In the genomic region with DNA sequence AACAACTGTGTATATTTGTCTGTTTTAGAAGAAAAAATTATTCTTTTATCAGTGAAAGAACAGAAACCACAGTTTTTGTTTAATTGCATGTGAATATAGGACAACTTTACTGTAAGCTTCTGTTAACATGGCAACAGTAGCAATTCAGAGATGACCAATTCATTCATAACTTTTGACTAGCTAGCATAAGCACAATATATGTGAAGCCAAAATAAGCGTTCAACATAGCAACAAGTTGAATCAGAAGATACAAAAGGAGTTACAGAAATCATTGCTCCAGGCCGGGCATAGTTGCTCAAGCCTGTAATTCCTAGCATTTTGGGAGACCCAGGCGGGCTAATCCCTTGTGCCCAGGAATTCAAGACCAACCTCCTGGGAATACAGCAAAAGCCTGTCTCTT, we compare ENCODE assay signal across 34 cellular contexts.
A peak's percentile ranks its signal among the peaks of the same experiment; 100 is the strongest.
DNase-seq lines count a peak whose midpoint lies in the region; ATAC-seq and TF ChIP-seq lines count a peak whose summit lies in the region.
"Had no signal": no experiment of that assay in that cellular context is flagged by ENCODE, and none has a peak within 500 bp of the region (broad histone marks: within the 10 kb centered on the region; RNA-seq: fewer than 3 reads in every experiment).

No MANE protein-coding gene starts in this region.

- H3K4me1 ChIP-seq in GM23338 (ENCODE audit: insufficient read depth): no peaks in the 10 kb centered on the region
- H3K4me1 ChIP-seq: adrenal gland, HAP-1, Peyer's patch, psoas muscle had no signal

- no peaks in the 10 kb centered on the region for H4K20me1 ChIP-seq in GM23338 (replicated peaks; ENCODE audit: insufficient read depth)

- H3K36me3 Mint-ChIP-seq in GM23338 (ENCODE audit: low read depth): no peaks in the 10 kb centered on the region
- H3K36me3 Mint-ChIP-seq in progenitor cell of endocrine pancreas (ENCODE audit: insufficient read depth): no peaks in the 10 kb centered on the region
- H3K36me3 Mint-ChIP-seq: CD4-positive, CD25-positive, alpha-beta regulatory T cell; naive thymus-derived CD8-positive, alpha-beta T cell; stimulated activated effector memory CD8-positive, alpha-beta T cell treated with anti-CD3 and anti-CD28 coated beads, Interleukin-12 subunit alpha, Interleukin-12 subunit beta, amount 100 ng/mL, for 72 hours; type B pancreatic cell had no signal

- H3K27me3 ChIP-seq in GM23338 (ENCODE audit: insufficient read depth): no peaks in the 10 kb centered on the region
- H3K27me3 ChIP-seq: adrenal gland, Peyer's patch had no signal

- no peak overlapping the region for H3K27ac ChIP-seq in GM23338 (ENCODE audit: low read depth)
- H3K27ac ChIP-seq: adrenal gland, coronary artery, Peyer's patch, psoas muscle had no signal

- H3K79me2 ChIP-seq in GM23338 (replicated peaks; ENCODE audit: insufficient read depth): no peaks in the 10 kb centered on the region

- no peaks in the 10 kb centered on the region for H3K9me2 ChIP-seq in GM23338 (ENCODE audit: insufficient read depth)

- no peak overlapping the region for H3K4me3 Mint-ChIP-seq in GM23338
- H3K4me3 Mint-ChIP-seq in progenitor cell of endocrine pancreas (ENCODE audit: low read depth): no peak overlapping the region
- H3K4me3 Mint-ChIP-seq: activated CD8-positive, alpha-beta T cell treated with anti-CD3 and anti-CD28 coated beads, Interleukin-2, amount 10 ng/mL, durations not matched to agents 7 days and 5 days; activated naive CD4-positive, alpha-beta T cell treated with anti-CD3 and anti-CD28 coated beads for 36 hours; CD4-positive, CD25-positive, alpha-beta regulatory T cell; effector memory CD8-positive, alpha-beta T cell; naive thymus-derived CD8-positive, alpha-beta T cell; stimulated activated effector memory CD8-positive, alpha-beta T cell treated with anti-CD3 and anti-CD28 coated beads, Interleukin-12 subunit alpha, Interleukin-12 subunit beta, amount 100 ng/mL, for 72 hours; type B pancreatic cell had no signal

- H3K27ac Mint-ChIP-seq in GM23338 (no peak overlapping the region), progenitor cell of endocrine pancreas (no peak overlapping the region)
- H3K27ac Mint-ChIP-seq: activated CD8-positive, alpha-beta T cell treated with anti-CD3 and anti-CD28 coated beads, Interleukin-2, amount 10 ng/mL, durations not matched to agents 7 days and 5 days; activated naive CD4-positive, alpha-beta T cell treated with anti-CD3 and anti-CD28 coated beads for 36 hours; CD4-positive, CD25-positive, alpha-beta regulatory T cell; effector memory CD8-positive, alpha-beta T cell; naive thymus-derived CD8-positive, alpha-beta T cell; stimulated activated effector memory CD8-positive, alpha-beta T cell treated with anti-CD3 and anti-CD28 coated beads, Interleukin-12 subunit alpha, Interleukin-12 subunit beta, amount 100 ng/mL, for 72 hours; type B pancreatic cell had no signal

- no peaks in the 10 kb centered on the region for H3F3A ChIP-seq in GM23338 (replicated peaks; ENCODE audit: low read depth)

- DNase-seq in GM23338 (ENCODE audit: low spot score) (no peak), astrocyte of the spinal cord (ENCODE audit: low read depth, low spot score) (peak; percentile 55), fibroblast of peridontal ligament (ENCODE audit: extremely low read depth) (peak; percentile 88), NCI-H1048 (lab: John Stamatoyannopoulos, UW) (no peak), progenitor cell of endocrine pancreas (ENCODE audit: low spot score, unreplicated experiment) (no peak), epidermal melanocyte (ENCODE audit: insufficient read length, low spot score) (no peak)
- DNase-seq in central memory CD4-positive, alpha-beta T cell: no peak
- DNase-seq: activated CD4-positive, alpha-beta T cell treated with anti-CD3 and anti-CD28 coated beads for 1 hour; activated CD8-positive, alpha-beta T cell treated with anti-CD3 and anti-CD28 coated beads, Interleukin-2, amount 10 ng/mL, durations not matched to agents 7 days and 5 days; activated naive CD4-positive, alpha-beta T cell treated with anti-CD3 and anti-CD28 coated beads for 36 hours; adrenal gland; CD4-positive, CD25-positive, alpha-beta regulatory T cell; effector memory CD8-positive, alpha-beta T cell; hippocampal formation; Karpas-422; left cardiac atrium; MV-4-11; naive thymus-derived CD8-positive, alpha-beta T cell; NCI-H1436 treated with DMSO at 0.1 percent for 48 hours; NCI-H2107; NCI-H748 treated with DMSO at 0.1 percent for 48 hours; nucleus accumbens; Peyer's patch; psoas muscle; SHP77; substantia nigra; T-helper 2 cell had no signal

- TF ChIP-seq CTCF in GM23338 (conservative IDR thresholded peaks at IDR 0.05; ENCODE audit: low read depth in 2 of 2) (no peak), astrocyte of the spinal cord (IDR thresholded peaks at IDR 0.05; ENCODE audit: low read depth, low read length) (no peak), progenitor cell of endocrine pancreas (IDR thresholded peaks at IDR 0.05; ENCODE audit: unreplicated experiment) (no peak)

- in situ Hi-C loops in astrocyte of the spinal cord (cut with HindIII; ENCODE audit: low sequenced_read_pairs): no loop called here

- peak overlapping the region; percentile 19; the same call in 1 of the 2 replicates for H2AFZ ChIP-seq in GM23338

- H3K4me2 ChIP-seq in GM23338: no peak overlapping the region

- ATAC-seq in GM23338: no peak
- ATAC-seq: activated CD8-positive, alpha-beta T cell treated with anti-CD3 and anti-CD28 coated beads, Interleukin-2, amount 10 ng/mL, durations not matched to agents 7 days and 5 days; effector memory CD8-positive, alpha-beta T cell; HepG2; left cardiac atrium; naive thymus-derived CD8-positive, alpha-beta T cell; psoas muscle; sciatic nerve; stimulated activated effector memory CD8-positive, alpha-beta T cell treated with anti-CD3 and anti-CD28 coated beads, Interleukin-12 subunit alpha, Interleukin-12 subunit beta, amount 100 ng/mL, for 72 hours had no signal

- H3K36me3 ChIP-seq in GM23338 (ENCODE audit: insufficient read depth): no peaks in the 10 kb centered on the region
- H3K36me3 ChIP-seq: adrenal gland, HAP-1, Peyer's patch had no signal

- H3K27me3 Mint-ChIP-seq in GM23338 (ENCODE audit: insufficient read depth, low read depth, poor library complexity) (no peaks in the 10 kb centered on the region), progenitor cell of endocrine pancreas (no peaks in the 10 kb centered on the region)
- H3K27me3 Mint-ChIP-seq: CD4-positive, CD25-positive, alpha-beta regulatory T cell; effector memory CD8-positive, alpha-beta T cell; naive thymus-derived CD8-positive, alpha-beta T cell; type B pancreatic cell had no signal

- H3K4me1 Mint-ChIP-seq in GM23338 (peaks cover 5% of the 10 kb centered on the region), progenitor cell of endocrine pancreas (ENCODE audit: low read depth) (peaks cover 4% of the 10 kb centered on the region)
- H3K4me1 Mint-ChIP-seq: CD4-positive, CD25-positive, alpha-beta regulatory T cell; naive thymus-derived CD8-positive, alpha-beta T cell; stimulated activated effector memory CD8-positive, alpha-beta T cell treated with anti-CD3 and anti-CD28 coated beads, Interleukin-12 subunit alpha, Interleukin-12 subunit beta, amount 100 ng/mL, for 72 hours had no signal

- no peak overlapping the region for H3K4me3 ChIP-seq in GM23338
- H3K4me3 ChIP-seq in astrocyte of the spinal cord (ENCODE audit: low read depth, low read length): no peak overlapping the region
- H3K4me3 ChIP-seq: adrenal gland, coronary artery, HAP-1, lung, Peyer's patch, psoas muscle had no signal

- H3K9me3 Mint-ChIP-seq in GM23338 (no peaks in the 10 kb centered on the region), progenitor cell of endocrine pancreas (ENCODE audit: low read depth) (no peaks in the 10 kb centered on the region)
- H3K9me3 Mint-ChIP-seq: naive thymus-derived CD8-positive, alpha-beta T cell; type B pancreatic cell had no signal

TF ChIP-seq in GM23338, 12 proteins besides CTCF, POLR2A, EP300 and RAD21 (continues in another document):
- TF ChIP-seq STAT1 (IDR thresholded peaks at IDR 0.05; ENCODE audit: unreplicated experiment) (no peak), NANOG (IDR thresholded peaks at IDR 0.05; ENCODE audit: borderline replicate concordance) (no peak)

Comparison
In these comparisons a context has a peak if more than half of its experiments do, and no peak if none do; other contexts are left out.
1. DNase-seq: peak in astrocyte of the spinal cord (single experiment) and fibroblast of peridontal ligament (single experiment); none in GM23338 (single experiment), NCI-H1048 (single experiment), progenitor cell of endocrine pancreas (single experiment), central memory CD4-positive, alpha-beta T cell (single experiment) and epidermal melanocyte (single experiment).